1 cellular context compared by ENCODE assay signal in genomic region chr22:17371446-17371845, GRCh38.
TF ChIP-seq lines count a peak whose summit lies in the region.

No MANE protein-coding gene starts in this region.

TF ChIP-seq in H1, 55 proteins besides CTCF, POLR2A, EP300 and RAD21 (continued from another document):
- TF ChIP-seq SAP30 (IDR thresholded peaks at IDR 0.05; ENCODE audit: insufficient read depth, insufficient replicate concordance, low read length) = no peak
- TF ChIP-seq POLR2AphosphoS5 (IDR thresholded peaks at IDR 0.05; ENCODE audit: low read depth, low read length) = no peak
